ENCODE assay signal across 8 cellular contexts in the genomic region with DNA sequence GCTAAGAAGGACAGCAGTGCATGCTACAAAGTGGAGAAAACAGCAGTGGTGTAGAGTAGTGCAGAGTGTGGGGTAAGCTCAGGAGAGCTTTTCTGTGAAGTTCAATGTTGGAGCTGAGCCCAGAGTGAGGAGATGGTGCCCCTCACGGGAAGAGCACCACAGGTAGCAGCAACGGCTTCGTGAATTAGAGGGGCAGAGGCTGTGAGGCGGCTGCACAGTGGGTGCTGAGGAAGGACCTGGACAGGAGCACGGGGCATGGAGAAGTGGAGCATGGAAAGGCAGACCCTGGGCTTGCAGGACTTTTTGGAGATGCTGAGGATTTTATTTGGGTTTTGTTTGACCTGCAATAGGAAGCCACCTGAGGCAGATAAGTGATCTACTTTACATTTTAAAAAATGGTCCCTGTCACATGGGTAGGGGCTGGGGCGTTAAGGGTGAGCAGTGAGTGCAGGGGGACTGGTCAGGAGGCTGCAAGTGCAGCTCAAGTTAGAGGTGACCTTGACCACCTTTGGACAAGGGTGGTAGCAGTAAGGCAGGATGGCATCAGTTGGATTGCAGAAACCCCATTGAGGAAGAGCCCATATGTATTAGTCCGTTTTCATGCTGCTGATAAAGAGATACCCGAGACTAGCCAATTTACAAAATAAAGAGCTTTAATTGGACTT.
"Had no signal": no experiment of that assay in that cellular context is flagged by ENCODE, and none has a peak within 500 bp of the region (broad histone marks: within the 10 kb centered on the region; RNA-seq: fewer than 3 reads in every experiment).

No MANE protein-coding gene starts in this region.

- H3K9me3 Mint-ChIP-seq: H9 had no signal

- H3K4me3 Mint-ChIP-seq: H9 had no signal

- FAIRE-seq: H54, HTR-8/SVneo, K562 had no signal

- H3K4me3 ChIP-seq: K562 had no signal

- DNase-seq: GOT3, H9, HCEC 1CT, IMR-90, KG1 had no signal

- ATAC-seq: K562 had no signal
